In the genomic region with DNA sequence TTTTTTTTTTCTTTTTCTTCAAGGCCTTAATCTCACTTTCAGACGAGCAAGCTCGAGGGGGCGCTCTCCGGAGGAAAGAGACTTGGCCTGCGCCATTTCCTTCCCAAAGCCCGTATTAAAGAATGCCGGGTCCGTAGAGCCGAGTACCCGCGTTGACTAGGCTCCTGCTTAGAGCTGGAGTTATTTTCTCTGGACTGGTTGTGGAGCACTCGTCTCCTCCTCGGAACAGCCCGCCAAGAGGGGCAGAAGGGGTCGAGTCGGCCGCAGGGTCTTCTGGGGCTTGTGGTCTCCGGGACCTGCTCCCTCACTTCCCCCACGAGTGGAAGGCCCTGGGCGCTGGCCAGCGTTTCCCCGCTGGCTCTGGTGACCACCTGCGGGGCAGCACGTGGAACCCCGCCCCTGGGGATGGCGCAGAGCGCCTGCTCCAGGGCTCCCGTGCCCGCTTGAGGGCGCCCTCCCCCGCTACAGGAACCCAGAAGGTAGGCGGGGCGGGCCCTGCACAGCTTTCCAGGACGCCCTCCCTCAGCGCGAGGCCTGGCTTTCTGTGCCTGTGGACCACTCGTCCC, we compare ENCODE assay signal across 1 cellular context.
TF ChIP-seq lines count a peak whose summit lies in the region.

No MANE protein-coding gene starts in this region.

TF ChIP-seq in WTC11, 78 proteins besides CTCF, POLR2A, EP300 and RAD21 (continued from another document):
- TF ChIP-seq NFYB (CRISPR knock-in tag; conservative IDR thresholded peaks at IDR 0.05; ENCODE audit: low read depth) (no peak), ETV6 (CRISPR knock-in tag; IDR thresholded peaks at IDR 0.05) (peak; percentile 82; the same call in 1 of the 2 replicates), KAT7 (CRISPR knock-in tag; IDR thresholded peaks at IDR 0.05; ENCODE audit: borderline replicate concordance) (peak; percentile 77; the same call in 1 of the 2 replicates), ZNF263 (CRISPR knock-in tag; IDR thresholded peaks at IDR 0.05; ENCODE audit: low read depth) (peak; percentile 49; the same call in 1 of the 2 replicates), ZNF396 (CRISPR knock-in tag; IDR thresholded peaks at IDR 0.05; ENCODE audit: borderline replicate concordance) (no peak), SP1 (CRISPR knock-in tag; conservative IDR thresholded peaks at IDR 0.05) (peak; percentile 73), SMAD4 (CRISPR knock-in tag; IDR thresholded peaks at IDR 0.05) (no peak), ESRRA (CRISPR knock-in tag; IDR thresholded peaks at IDR 0.05; ENCODE audit: borderline replicate concordance) (no peak), TP53 (CRISPR knock-in tag; IDR thresholded peaks at IDR 0.05) (0 out of 2 replicates have a peak, but pooled peaks have one; percentile 49), FOXK1 (CRISPR knock-in tag; IDR thresholded peaks at IDR 0.05) (peak; percentile 40; the same call in 1 of the 2 replicates), CBFB (CRISPR knock-in tag; IDR thresholded peaks at IDR 0.05; ENCODE audit: low read depth) (no peak), PRRX2 (CRISPR knock-in tag; IDR thresholded peaks at IDR 0.05) (0 out of 2 replicates have a peak, but pooled peaks have one; percentile 63), CREB1 (CRISPR knock-in tag; IDR thresholded peaks at IDR 0.05) (0 out of 2 replicates have a peak, but pooled peaks have one; percentile 21), NFE2L1 (CRISPR knock-in tag; IDR thresholded peaks at IDR 0.05) (no peak), NFATC4 (CRISPR knock-in tag; IDR thresholded peaks at IDR 0.05) (no peak)
- TF ChIP-seq, protein P1, sequence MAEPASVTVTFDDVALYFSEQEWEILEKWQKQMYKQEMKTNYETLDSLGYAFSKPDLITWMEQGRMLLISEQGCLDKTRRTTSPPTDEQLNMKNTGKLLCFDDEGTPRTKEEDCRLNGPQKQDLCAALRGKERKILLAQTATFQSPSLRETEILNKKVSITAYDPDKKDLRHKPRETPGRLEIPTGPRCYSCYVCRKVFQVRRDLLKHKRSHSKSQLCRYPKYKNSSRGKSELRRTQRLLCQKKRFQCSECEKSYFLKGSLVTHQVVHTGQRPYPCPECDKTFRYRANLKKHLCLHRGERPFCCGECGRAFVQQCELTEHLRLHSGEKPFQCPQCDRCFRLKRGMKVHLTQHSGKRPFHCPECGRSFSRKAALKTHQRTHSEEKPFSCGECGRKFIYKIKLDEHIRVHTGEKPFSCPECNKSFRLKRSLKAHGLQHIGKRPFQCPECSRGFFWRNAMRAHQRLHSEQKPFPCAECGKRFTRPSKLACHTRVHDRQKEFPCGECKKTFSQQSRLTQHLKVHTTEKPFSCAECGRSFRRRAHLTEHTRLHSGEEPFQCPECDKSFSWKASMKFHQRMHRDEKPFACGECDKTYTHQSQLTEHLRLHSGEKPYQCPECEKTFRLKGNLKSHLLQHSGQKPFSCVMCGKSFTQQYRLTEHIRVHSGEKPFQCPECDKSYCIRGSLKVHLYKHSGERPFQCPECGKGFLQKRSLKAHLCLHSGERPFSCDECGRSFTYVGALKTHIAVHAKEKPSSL (CRISPR knock-in tag; conservative IDR thresholded peaks at IDR 0.05) = no peak
- TF ChIP-seq, protein P2, sequence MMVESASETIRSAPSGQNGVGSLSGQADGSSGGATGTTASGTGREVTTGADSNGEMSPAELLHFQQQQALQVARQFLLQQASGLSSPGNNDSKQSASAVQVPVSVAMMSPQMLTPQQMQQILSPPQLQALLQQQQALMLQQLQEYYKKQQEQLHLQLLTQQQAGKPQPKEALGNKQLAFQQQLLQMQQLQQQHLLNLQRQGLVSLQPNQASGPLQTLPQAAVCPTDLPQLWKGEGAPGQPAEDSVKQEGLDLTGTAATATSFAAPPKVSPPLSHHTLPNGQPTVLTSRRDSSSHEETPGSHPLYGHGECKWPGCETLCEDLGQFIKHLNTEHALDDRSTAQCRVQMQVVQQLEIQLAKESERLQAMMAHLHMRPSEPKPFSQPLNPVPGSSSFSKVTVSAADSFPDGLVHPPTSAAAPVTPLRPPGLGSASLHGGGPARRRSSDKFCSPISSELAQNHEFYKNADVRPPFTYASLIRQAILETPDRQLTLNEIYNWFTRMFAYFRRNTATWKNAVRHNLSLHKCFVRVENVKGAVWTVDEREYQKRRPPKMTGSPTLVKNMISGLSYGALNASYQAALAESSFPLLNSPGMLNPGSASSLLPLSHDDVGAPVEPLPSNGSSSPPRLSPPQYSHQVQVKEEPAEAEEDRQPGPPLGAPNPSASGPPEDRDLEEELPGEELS (CRISPR knock-in tag; IDR thresholded peaks at IDR 0.05) = peak; percentile 47; the same call in 1 of the 2 replicates
- TF ChIP-seq, protein P3, sequence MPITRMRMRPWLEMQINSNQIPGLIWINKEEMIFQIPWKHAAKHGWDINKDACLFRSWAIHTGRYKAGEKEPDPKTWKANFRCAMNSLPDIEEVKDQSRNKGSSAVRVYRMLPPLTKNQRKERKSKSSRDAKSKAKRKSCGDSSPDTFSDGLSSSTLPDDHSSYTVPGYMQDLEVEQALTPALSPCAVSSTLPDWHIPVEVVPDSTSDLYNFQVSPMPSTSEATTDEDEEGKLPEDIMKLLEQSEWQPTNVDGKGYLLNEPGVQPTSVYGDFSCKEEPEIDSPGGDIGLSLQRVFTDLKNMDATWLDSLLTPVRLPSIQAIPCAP (CRISPR knock-in tag; IDR thresholded peaks at IDR 0.05) = no peak
- TF ChIP-seq, protein P4, sequence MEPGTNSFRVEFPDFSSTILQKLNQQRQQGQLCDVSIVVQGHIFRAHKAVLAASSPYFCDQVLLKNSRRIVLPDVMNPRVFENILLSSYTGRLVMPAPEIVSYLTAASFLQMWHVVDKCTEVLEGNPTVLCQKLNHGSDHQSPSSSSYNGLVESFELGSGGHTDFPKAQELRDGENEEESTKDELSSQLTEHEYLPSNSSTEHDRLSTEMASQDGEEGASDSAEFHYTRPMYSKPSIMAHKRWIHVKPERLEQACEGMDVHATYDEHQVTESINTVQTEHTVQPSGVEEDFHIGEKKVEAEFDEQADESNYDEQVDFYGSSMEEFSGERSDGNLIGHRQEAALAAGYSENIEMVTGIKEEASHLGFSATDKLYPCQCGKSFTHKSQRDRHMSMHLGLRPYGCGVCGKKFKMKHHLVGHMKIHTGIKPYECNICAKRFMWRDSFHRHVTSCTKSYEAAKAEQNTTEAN (CRISPR knock-in tag; IDR thresholded peaks at IDR 0.05) = 0 out of 2 replicates have a peak, but pooled peaks have one; percentile 16
- TF ChIP-seq, protein P5, sequence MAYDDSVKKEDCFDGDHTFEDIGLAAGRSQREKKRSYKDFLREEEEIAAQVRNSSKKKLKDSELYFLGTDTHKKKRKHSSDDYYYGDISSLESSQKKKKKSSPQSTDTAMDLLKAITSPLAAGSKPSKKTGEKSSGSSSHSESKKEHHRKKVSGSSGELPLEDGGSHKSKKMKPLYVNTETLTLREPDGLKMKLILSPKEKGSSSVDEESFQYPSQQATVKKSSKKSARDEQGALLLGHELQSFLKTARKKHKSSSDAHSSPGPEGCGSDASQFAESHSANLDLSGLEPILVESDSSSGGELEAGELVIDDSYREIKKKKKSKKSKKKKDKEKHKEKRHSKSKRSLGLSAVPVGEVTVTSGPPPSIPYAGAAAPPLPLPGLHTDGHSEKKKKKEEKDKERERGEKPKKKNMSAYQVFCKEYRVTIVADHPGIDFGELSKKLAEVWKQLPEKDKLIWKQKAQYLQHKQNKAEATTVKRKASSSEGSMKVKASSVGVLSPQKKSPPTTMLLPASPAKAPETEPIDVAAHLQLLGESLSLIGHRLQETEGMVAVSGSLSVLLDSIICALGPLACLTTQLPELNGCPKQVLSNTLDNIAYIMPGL (CRISPR knock-in tag; IDR thresholded peaks at IDR 0.05) = peak; percentile 59; the same call in 1 of the 2 replicates
TF ChIP-seq in WTC11: peak in this region for 20.
